8 cellular contexts compared by ENCODE assay signal in genomic region chr5:141681695-141682641, GRCh38. TPM values are rescaled to one million over a fixed set of nuclear protein-coding genes. Genes with fewer than 3 reads are reported as not detected.
DNase-seq lines count a peak whose midpoint lies in the region; ATAC-seq, FAIRE-seq and TF ChIP-seq lines count a peak whose summit lies in the region.

Gene ARAP3 (minus strand): TSS chr5:141682230. CDS start chr5:141680486, 1,744 bp downstream.

- H3K4me1 Mint-ChIP-seq in astrocyte (ENCODE audit: low read depth, unreplicated experiment), result peaks cover 24% of the 10 kb centered on the region

- H3K27ac ChIP-seq in astrocyte (ENCODE audit: low read depth, low read length) (peak within 1 kb of the TSS; percentile 86), heart left ventricle (peak within 1 kb of the TSS; percentile 76 to 99 (median 92)), ovary (peak within 1 kb of the TSS; percentile 29 to 42)

- peaks cover 4% of the 10 kb centered on the region for H3K36me3 Mint-ChIP-seq in astrocyte (ENCODE audit: low read depth, unreplicated experiment)

- TF ChIP-seq POLR2A in heart left ventricle (IDR thresholded peaks at IDR 0.05) (peak in 1 of 2 donors; percentile 17), ovary (IDR thresholded peaks at IDR 0.05) (no peak), GM12891 (IDR thresholded peaks at IDR 0.05; ENCODE audit: low read depth, low read length) (no peak)

- H3K4me3 ChIP-seq in astrocyte (ENCODE audit: insufficient read depth, low read depth, low read length) (peak within 1 kb of the TSS; percentile 46), heart left ventricle (peak within 1 kb of the TSS; percentile 34 to 79 (median 62)), ovary (peak within 1 kb of the TSS; percentile 49)

- H3K27ac Mint-ChIP-seq in astrocyte (ENCODE audit: unreplicated experiment), result peak within 1 kb of the TSS; percentile 100

- no peaks in the 10 kb centered on the region for H4K20me1 ChIP-seq in astrocyte (ENCODE audit: insufficient read depth, low read length)

- no peaks in the 10 kb centered on the region for H3K9me3 Mint-ChIP-seq in astrocyte (ENCODE audit: unreplicated experiment)

- intact Hi-C loops in heart left ventricle (cut with DNase I) (no loop called here), ovary (cut with DNase I) (no loop called here)

- FAIRE-seq in astrocyte (lab: Jason Lieb, UNC), result no peak
- FAIRE-seq in GM12891 (lab: Jason Lieb, UNC), result no peak

- peak within 1 kb of the TSS; percentile 88 for H3K4me2 ChIP-seq in astrocyte (ENCODE audit: low read length)

- peak within 1 kb of the TSS; percentile 84 for H3K9ac ChIP-seq in astrocyte (ENCODE audit: low read length)

- TF ChIP-seq CTCF in astrocyte (IDR thresholded peaks at IDR 0.05; ENCODE audit: insufficient read depth, low read depth, low read length) (no peak), heart left ventricle (IDR thresholded peaks at IDR 0.05) (no peak), ovary (IDR thresholded peaks at IDR 0.05) (no peak)

- peak within 1 kb of the TSS; percentile 98 for H2AFZ ChIP-seq in astrocyte (ENCODE audit: low read depth, low read length)

- peak within 1 kb of the TSS; percentile 86 for H3K4me3 Mint-ChIP-seq in astrocyte (ENCODE audit: unreplicated experiment)

- no peak for TF ChIP-seq EP300 in ovary (IDR thresholded peaks at IDR 0.05)

- DNase-seq in 8988T (peak; percentile 68), HCEC 1CT (peak; percentile 82), SKM-1 (lab: John Stamatoyannopoulos, UW; ENCODE audit: unreplicated experiment) (peak; percentile 87), astrocyte (ENCODE audit: low read depth) (peak; percentile 74), heart left ventricle (peak; percentile 88 to 94 (median 94)), ovary (peak; percentile 70 to 89 (median 81)), NCI-H1092 treated with DMSO at 0.1 percent for 48 hours (lab: John Stamatoyannopoulos, UW) (no peak), GM12891 (ENCODE audit: insufficient read length, low spot score) (no peak)

- WGBS in heart left ventricle, 4 donors, result 3 to 6% (median 4%) methylated on average over 48 to 77 of the region's 77 CpGs
- WGBS in ovary, 3 donors, result 5 to 6% (median 5%) methylated on average over 67 to 73 of the region's 77 CpGs

- no peaks in the 10 kb centered on the region for H3K36me3 ChIP-seq in astrocyte (ENCODE audit: insufficient read depth, low read length)
- H3K36me3 ChIP-seq in heart left ventricle, result peaks cover 0 to 26% (median 8%) of the 10 kb centered on the region in 9 donors
- no peaks in the 10 kb centered on the region for H3K36me3 ChIP-seq in ovary

- ATAC-seq in heart left ventricle, result peak; percentile 77 to 92 (median 85)

- peaks cover 15% of the 10 kb centered on the region for H3K79me2 ChIP-seq in astrocyte (ENCODE audit: insufficient read depth, low read length)

- H3K9me3 ChIP-seq in astrocyte (ENCODE audit: insufficient read depth, low read depth, low read length) (no peaks in the 10 kb centered on the region), heart left ventricle (no peaks in the 10 kb centered on the region), ovary (no peaks in the 10 kb centered on the region)

- H3K4me1 ChIP-seq in astrocyte (ENCODE audit: insufficient read depth, low read length) (peaks cover 25% of the 10 kb centered on the region), heart left ventricle (peaks cover 0 to 55% (median 26%) of the 10 kb centered on the region in 12 donors), ovary (ENCODE audit: insufficient read depth) (no peaks in the 10 kb centered on the region)

- no peaks in the 10 kb centered on the region for H3K27me3 Mint-ChIP-seq in astrocyte (ENCODE audit: low read depth, unreplicated experiment)

- no peaks in the 10 kb centered on the region for H3K27me3 ChIP-seq in astrocyte (ENCODE audit: insufficient read depth, low read length)
- H3K27me3 ChIP-seq in heart left ventricle, result no peaks in the 10 kb centered on the region
- H3K27me3 ChIP-seq in ovary, result no peaks in the 10 kb centered on the region

TF ChIP-seq in GM12891, 5 proteins besides CTCF, POLR2A, EP300 and RAD21:
- TF ChIP-seq TAF1 (IDR thresholded peaks at IDR 0.05; ENCODE audit: low read depth, low read length) (no peak), PAX5 (IDR thresholded peaks at IDR 0.05; ENCODE audit: insufficient read depth, low read length, severe bottlenecking) (no peak), POU2F2 (IDR thresholded peaks at IDR 0.05; ENCODE audit: low read depth, low read length) (no peak), POLR2AphosphoS5 (IDR thresholded peaks at IDR 0.05; ENCODE audit: low read depth, low read length) (no peak), SPI1 (IDR thresholded peaks at IDR 0.05; ENCODE audit: low read depth, low read length) (no peak)

RNA-seq across cellular contexts. Expression of gene ARAP3, which starts in this region (rescaled TPM):
- total RNA-seq in astrocyte, result 14.9 and 17.4 TPM in 2 replicates
- 10 to 100 TPM in 6 of 9 donors, 1 to 10 TPM in 3; 8.9 to 20.5 (median 13.8) TPM for total RNA-seq in heart left ventricle
- polyA plus RNA-seq in heart left ventricle, result 10 to 100 TPM; 13.0 to 15.8 TPM
- 10 to 100 TPM in 1 of 7 donors, 1 to 10 TPM in 6; 3.5 to 11.2 (median 9.3) TPM for total RNA-seq in ovary
- polyA plus RNA-seq in ovary, result 1 to 10 TPM; 6.1 to 6.8 TPM
- not detected for polyA plus RNA-seq in GM12891 (2012; ENCODE audit: low read depth, missing spikeins)

Comparison
In these comparisons a context has a peak if more than half of its experiments do, and no peak if none do; other contexts are left out.
1. DNase-seq: peak in 8988T (single experiment), HCEC 1CT (single experiment), SKM-1 (single experiment), astrocyte (single experiment), heart left ventricle (5 of 5) and ovary (5 of 5); none in NCI-H1092 treated with DMSO at 0.1 percent for 48 hours (single experiment) and GM12891 (single experiment).
2. H3K27ac ChIP-seq: peak in every context shown above with its lines; median percentile 92 in heart left ventricle; 86 in astrocyte; 36 in ovary.
3. Peak in every context shown above with its lines, with median percentiles within 50 percentile points of each other: H3K4me3 ChIP-seq.